1 cellular context compared by ENCODE assay signal in the genomic region with DNA sequence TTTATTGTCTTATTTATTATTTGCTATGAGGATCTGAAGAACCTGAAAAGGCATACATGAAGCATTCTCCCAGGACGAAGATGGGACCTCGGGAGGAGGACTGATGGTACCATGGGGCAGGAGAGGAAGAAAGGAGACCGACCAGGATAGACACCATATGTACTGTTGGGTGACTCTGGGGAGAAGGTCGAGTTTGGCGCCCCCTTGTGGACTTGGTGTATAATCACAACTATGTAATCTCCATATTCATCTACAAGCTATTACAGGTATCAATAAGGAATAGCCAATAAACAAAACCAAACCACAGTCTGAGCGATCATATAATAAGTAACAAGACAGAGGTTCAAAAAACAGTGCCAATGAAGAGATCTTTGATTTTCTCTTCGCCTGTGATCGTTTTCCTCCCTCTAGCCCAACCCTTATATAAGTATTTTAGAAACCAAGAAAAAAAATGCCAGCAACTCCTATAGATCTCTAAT.
A peak's percentile ranks its signal among the peaks of the same experiment; 100 is the strongest.
TF ChIP-seq lines count a peak whose summit lies in the region.

No MANE protein-coding gene starts in this region.

TF ChIP-seq in HepG2, 621 proteins besides CTCF, POLR2A, EP300 and RAD21 (continued from another document and continues in another):
- TF ChIP-seq, protein P1, sequence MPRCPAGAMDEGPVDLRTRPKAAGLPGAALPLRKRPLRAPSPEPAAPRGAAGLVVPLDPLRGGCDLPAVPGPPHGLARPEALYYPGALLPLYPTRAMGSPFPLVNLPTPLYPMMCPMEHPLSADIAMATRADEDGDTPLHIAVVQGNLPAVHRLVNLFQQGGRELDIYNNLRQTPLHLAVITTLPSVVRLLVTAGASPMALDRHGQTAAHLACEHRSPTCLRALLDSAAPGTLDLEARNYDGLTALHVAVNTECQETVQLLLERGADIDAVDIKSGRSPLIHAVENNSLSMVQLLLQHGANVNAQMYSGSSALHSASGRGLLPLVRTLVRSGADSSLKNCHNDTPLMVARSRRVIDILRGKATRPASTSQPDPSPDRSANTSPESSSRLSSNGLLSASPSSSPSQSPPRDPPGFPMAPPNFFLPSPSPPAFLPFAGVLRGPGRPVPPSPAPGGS (CRISPR knock-in tag; IDR thresholded peaks at IDR 0.05) = no peak
- TF ChIP-seq AKAP8 (CRISPR knock-in tag; IDR thresholded peaks at IDR 0.05) (no peak), SALL1 (CRISPR knock-in tag; IDR thresholded peaks at IDR 0.05) (no peak), ZBTB38 (CRISPR knock-in tag; IDR thresholded peaks at IDR 0.05) (no peak), ZNF205 (CRISPR knock-in tag; IDR thresholded peaks at IDR 0.05) (no peak), ZNF775 (CRISPR knock-in tag; IDR thresholded peaks at IDR 0.05; ENCODE audit: borderline replicate concordance) (no peak), FOXK1 (CRISPR knock-in tag; IDR thresholded peaks at IDR 0.05; ENCODE audit: borderline replicate concordance, low read depth) (peak; percentile 55; the same call in 1 of the 2 replicates), TEAD3 (CRISPR knock-in tag; optimal IDR thresholded peaks at IDR 0.05; ENCODE audit: borderline replicate concordance) (peak; percentile 36), SMC3 (IDR thresholded peaks at IDR 0.05; ENCODE audit: low read length) (peak; percentile 79), IKZF4 (CRISPR knock-in tag; IDR thresholded peaks at IDR 0.05; ENCODE audit: borderline replicate concordance, low read depth, not compliant biosample characterization) (no peak), HOXA3 (CRISPR knock-in tag; IDR thresholded peaks at IDR 0.05) (no peak), CREM (IDR thresholded peaks at IDR 0.05) (no peak), CREM (CRISPR knock-in tag; IDR thresholded peaks at IDR 0.05) (no peak), HNRNPLL (IDR thresholded peaks at IDR 0.05; ENCODE audit: low read depth, low read length, poor library complexity, severe bottlenecking) (no peak), XRCC5 (optimal IDR thresholded peaks at IDR 0.05; ENCODE audit: low read length) (peak; percentile 81), ZNF720 (CRISPR knock-in tag; IDR thresholded peaks at IDR 0.05) (no peak), NFKBIZ (CRISPR knock-in tag; IDR thresholded peaks at IDR 0.05) (no peak), MAZ (IDR thresholded peaks at IDR 0.05; ENCODE audit: borderline replicate concordance, low read depth, low read length) (no peak), MAZ (CRISPR knock-in tag; IDR thresholded peaks at IDR 0.05; ENCODE audit: low read depth) (0 out of 2 replicates have a peak, but pooled peaks have one; percentile 31), PPARG (CRISPR knock-in tag; conservative IDR thresholded peaks at IDR 0.05) (peak; percentile 81; the same call in 1 of the 2 replicates), ZC3H13 (CRISPR knock-in tag; IDR thresholded peaks at IDR 0.05) (no peak), ZNF550 (CRISPR knock-in tag; IDR thresholded peaks at IDR 0.05; ENCODE audit: borderline replicate concordance) (no peak), ZNF292 (CRISPR knock-in tag; IDR thresholded peaks at IDR 0.05; ENCODE audit: borderline replicate concordance, low read depth) (no peak), ATAD3A (CRISPR knock-in tag; IDR thresholded peaks at IDR 0.05) (no peak), LCORL (IDR thresholded peaks at IDR 0.05) (no peak), LCORL (CRISPR knock-in tag; IDR thresholded peaks at IDR 0.05) (no peak), TGIF2 (CRISPR knock-in tag; IDR thresholded peaks at IDR 0.05) (no peak), ZNF879 (CRISPR knock-in tag; IDR thresholded peaks at IDR 0.05) (no peak), ZNF749 (CRISPR knock-in tag; IDR thresholded peaks at IDR 0.05; ENCODE audit: borderline replicate concordance) (no peak), ZNF709 (CRISPR knock-in tag; IDR thresholded peaks at IDR 0.05) (no peak), ZIK1 (CRISPR knock-in tag; IDR thresholded peaks at IDR 0.05; ENCODE audit: borderline replicate concordance, low read depth) (no peak), KAT7 (CRISPR knock-in tag; IDR thresholded peaks at IDR 0.05; ENCODE audit: borderline replicate concordance) (no peak)
- TF ChIP-seq, protein P2, sequence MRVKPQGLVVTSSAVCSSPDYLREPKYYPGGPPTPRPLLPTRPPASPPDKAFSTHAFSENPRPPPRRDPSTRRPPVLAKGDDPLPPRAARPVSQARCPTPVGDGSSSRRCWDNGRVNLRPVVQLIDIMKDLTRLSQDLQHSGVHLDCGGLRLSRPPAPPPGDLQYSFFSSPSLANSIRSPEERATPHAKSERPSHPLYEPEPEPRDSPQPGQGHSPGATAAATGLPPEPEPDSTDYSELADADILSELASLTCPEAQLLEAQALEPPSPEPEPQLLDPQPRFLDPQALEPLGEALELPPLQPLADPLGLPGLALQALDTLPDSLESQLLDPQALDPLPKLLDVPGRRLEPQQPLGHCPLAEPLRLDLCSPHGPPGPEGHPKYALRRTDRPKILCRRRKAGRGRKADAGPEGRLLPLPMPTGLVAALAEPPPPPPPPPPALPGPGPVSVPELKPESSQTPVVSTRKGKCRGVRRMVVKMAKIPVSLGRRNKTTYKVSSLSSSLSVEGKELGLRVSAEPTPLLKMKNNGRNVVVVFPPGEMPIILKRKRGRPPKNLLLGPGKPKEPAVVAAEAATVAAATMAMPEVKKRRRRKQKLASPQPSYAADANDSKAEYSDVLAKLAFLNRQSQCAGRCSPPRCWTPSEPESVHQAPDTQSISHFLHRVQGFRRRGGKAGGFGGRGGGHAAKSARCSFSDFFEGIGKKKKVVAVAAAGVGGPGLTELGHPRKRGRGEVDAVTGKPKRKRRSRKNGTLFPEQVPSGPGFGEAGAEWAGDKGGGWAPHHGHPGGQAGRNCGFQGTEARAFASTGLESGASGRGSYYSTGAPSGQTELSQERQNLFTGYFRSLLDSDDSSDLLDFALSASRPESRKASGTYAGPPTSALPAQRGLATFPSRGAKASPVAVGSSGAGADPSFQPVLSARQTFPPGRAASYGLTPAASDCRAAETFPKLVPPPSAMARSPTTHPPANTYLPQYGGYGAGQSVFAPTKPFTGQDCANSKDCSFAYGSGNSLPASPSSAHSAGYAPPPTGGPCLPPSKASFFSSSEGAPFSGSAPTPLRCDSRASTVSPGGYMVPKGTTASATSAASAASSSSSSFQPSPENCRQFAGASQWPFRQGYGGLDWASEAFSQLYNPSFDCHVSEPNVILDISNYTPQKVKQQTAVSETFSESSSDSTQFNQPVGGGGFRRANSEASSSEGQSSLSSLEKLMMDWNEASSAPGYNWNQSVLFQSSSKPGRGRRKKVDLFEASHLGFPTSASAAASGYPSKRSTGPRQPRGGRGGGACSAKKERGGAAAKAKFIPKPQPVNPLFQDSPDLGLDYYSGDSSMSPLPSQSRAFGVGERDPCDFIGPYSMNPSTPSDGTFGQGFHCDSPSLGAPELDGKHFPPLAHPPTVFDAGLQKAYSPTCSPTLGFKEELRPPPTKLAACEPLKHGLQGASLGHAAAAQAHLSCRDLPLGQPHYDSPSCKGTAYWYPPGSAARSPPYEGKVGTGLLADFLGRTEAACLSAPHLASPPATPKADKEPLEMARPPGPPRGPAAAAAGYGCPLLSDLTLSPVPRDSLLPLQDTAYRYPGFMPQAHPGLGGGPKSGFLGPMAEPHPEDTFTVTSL (CRISPR knock-in tag; IDR thresholded peaks at IDR 0.05; ENCODE audit: borderline replicate concordance) = 0 out of 2 replicates have a peak, but pooled peaks have one; percentile 30
- TF ChIP-seq, protein P3, sequence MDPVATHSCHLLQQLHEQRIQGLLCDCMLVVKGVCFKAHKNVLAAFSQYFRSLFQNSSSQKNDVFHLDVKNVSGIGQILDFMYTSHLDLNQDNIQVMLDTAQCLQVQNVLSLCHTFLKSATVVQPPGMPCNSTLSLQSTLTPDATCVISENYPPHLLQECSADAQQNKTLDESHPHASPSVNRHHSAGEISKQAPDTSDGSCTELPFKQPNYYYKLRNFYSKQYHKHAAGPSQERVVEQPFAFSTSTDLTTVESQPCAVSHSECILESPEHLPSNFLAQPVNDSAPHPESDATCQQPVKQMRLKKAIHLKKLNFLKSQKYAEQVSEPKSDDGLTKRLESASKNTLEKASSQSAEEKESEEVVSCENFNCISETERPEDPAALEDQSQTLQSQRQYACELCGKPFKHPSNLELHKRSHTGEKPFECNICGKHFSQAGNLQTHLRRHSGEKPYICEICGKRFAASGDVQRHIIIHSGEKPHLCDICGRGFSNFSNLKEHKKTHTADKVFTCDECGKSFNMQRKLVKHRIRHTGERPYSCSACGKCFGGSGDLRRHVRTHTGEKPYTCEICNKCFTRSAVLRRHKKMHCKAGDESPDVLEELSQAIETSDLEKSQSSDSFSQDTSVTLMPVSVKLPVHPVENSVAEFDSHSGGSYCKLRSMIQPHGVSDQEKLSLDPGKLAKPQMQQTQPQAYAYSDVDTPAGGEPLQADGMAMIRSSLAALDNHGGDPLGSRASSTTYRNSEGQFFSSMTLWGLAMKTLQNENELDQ (CRISPR knock-in tag; IDR thresholded peaks at IDR 0.05; ENCODE audit: borderline replicate concordance) = 0 out of 2 replicates have a peak, but pooled peaks have one; percentile 74
- TF ChIP-seq, protein P4, sequence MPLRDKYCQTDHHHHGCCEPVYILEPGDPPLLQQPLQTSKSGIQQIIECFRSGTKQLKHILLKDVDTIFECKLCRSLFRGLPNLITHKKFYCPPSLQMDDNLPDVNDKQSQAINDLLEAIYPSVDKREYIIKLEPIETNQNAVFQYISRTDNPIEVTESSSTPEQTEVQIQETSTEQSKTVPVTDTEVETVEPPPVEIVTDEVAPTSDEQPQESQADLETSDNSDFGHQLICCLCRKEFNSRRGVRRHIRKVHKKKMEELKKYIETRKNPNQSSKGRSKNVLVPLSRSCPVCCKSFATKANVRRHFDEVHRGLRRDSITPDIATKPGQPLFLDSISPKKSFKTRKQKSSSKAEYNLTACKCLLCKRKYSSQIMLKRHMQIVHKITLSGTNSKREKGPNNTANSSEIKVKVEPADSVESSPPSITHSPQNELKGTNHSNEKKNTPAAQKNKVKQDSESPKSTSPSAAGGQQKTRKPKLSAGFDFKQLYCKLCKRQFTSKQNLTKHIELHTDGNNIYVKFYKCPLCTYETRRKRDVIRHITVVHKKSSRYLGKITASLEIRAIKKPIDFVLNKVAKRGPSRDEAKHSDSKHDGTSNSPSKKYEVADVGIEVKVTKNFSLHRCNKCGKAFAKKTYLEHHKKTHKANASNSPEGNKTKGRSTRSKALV (CRISPR knock-in tag; IDR thresholded peaks at IDR 0.05) = no peak
- TF ChIP-seq, protein P5, sequence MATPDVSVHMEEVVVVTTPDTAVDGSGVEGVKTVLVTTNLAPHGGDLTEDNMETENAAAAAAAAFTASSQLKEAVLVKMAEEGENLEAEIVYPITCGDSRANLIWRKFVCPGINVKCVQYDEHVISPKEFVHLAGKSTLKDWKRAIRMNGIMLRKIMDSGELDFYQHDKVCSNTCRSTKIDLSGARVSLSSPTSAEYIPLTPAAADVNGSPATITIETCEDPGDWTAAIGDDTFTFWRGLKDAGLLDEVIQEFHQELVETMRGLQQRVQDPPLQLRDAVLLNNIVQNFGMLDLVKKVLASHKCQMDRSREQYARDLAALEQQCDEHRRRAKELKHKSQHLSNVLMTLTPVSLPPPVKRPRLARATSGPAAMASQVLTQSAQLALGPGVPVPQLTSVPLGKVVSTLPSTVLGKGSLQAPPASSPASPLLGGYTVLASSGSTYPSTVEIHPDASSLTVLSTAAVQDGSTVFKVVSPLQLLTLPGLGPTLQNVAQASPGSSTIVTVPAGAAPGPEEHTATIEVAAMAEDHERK (CRISPR knock-in tag; IDR thresholded peaks at IDR 0.05; ENCODE audit: low read depth) = no peak
- TF ChIP-seq, protein P6, sequence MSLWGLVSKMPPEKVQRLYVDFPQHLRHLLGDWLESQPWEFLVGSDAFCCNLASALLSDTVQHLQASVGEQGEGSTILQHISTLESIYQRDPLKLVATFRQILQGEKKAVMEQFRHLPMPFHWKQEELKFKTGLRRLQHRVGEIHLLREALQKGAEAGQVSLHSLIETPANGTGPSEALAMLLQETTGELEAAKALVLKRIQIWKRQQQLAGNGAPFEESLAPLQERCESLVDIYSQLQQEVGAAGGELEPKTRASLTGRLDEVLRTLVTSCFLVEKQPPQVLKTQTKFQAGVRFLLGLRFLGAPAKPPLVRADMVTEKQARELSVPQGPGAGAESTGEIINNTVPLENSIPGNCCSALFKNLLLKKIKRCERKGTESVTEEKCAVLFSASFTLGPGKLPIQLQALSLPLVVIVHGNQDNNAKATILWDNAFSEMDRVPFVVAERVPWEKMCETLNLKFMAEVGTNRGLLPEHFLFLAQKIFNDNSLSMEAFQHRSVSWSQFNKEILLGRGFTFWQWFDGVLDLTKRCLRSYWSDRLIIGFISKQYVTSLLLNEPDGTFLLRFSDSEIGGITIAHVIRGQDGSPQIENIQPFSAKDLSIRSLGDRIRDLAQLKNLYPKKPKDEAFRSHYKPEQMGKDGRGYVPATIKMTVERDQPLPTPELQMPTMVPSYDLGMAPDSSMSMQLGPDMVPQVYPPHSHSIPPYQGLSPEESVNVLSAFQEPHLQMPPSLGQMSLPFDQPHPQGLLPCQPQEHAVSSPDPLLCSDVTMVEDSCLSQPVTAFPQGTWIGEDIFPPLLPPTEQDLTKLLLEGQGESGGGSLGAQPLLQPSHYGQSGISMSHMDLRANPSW (CRISPR knock-in tag; IDR thresholded peaks at IDR 0.05; ENCODE audit: borderline replicate concordance) = no peak
- TF ChIP-seq, protein P7, sequence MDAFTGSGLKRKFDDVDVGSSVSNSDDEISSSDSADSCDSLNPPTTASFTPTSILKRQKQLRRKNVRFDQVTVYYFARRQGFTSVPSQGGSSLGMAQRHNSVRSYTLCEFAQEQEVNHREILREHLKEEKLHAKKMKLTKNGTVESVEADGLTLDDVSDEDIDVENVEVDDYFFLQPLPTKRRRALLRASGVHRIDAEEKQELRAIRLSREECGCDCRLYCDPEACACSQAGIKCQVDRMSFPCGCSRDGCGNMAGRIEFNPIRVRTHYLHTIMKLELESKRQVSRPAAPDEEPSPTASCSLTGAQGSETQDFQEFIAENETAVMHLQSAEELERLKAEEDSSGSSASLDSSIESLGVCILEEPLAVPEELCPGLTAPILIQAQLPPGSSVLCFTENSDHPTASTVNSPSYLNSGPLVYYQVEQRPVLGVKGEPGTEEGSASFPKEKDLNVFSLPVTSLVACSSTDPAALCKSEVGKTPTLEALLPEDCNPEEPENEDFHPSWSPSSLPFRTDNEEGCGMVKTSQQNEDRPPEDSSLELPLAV (CRISPR knock-in tag; conservative IDR thresholded peaks at IDR 0.05; ENCODE audit: low read depth) = no peak
- TF ChIP-seq, protein P8, sequence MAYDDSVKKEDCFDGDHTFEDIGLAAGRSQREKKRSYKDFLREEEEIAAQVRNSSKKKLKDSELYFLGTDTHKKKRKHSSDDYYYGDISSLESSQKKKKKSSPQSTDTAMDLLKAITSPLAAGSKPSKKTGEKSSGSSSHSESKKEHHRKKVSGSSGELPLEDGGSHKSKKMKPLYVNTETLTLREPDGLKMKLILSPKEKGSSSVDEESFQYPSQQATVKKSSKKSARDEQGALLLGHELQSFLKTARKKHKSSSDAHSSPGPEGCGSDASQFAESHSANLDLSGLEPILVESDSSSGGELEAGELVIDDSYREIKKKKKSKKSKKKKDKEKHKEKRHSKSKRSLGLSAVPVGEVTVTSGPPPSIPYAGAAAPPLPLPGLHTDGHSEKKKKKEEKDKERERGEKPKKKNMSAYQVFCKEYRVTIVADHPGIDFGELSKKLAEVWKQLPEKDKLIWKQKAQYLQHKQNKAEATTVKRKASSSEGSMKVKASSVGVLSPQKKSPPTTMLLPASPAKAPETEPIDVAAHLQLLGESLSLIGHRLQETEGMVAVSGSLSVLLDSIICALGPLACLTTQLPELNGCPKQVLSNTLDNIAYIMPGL (CRISPR knock-in tag; IDR thresholded peaks at IDR 0.05; ENCODE audit: borderline replicate concordance in 1 of 2, low read depth in 1 of 2) = 0 out of 4 replicates have a peak, but pooled peaks of 1 of the 2 experiments have one; percentile 34
